Comparison of ENCODE assay signal across 11 cellular contexts in genomic region chr5:459562-460412, GRCh38. TPM values are rescaled to one million over a fixed set of nuclear protein-coding genes. Genes with fewer than 3 reads are reported as not detected.
DNase-seq lines count a peak whose midpoint lies in the region; ATAC-seq and TF ChIP-seq lines count a peak whose summit lies in the region.
"Had no signal": no experiment of that assay in that cellular context is flagged by ENCODE, and none has a peak within 500 bp of the region (broad histone marks: within the 10 kb centered on the region; RNA-seq: fewer than 3 reads in every experiment).

No MANE protein-coding gene starts in this region.

- no peak overlapping the region for H3K27ac ChIP-seq in endodermal cell (ENCODE audit: low read depth, low read length)

- 94 to 96% methylated on average over 16 to 26 of the region's 26 CpGs for WGBS in endodermal cell (ENCODE audit: insufficient coverage in 1 of 2, insufficient read length in 1 of 2), 2 experiments

- no peaks in the 10 kb centered on the region for H3K9me3 Mint-ChIP-seq in activated CD4-positive, alpha-beta memory T cell treated with anti-CD3 and anti-CD28 coated beads for 36 hours
- no peaks in the 10 kb centered on the region for H3K9me3 Mint-ChIP-seq in activated CD4-positive, alpha-beta memory T cell treated with anti-CD3 and anti-CD28 coated beads, Interleukin-2, amount 10 ng/mL, durations not matched to agents 7 days and 5 days
- H3K9me3 Mint-ChIP-seq in endodermal cell: no peaks in the 10 kb centered on the region
- H3K9me3 Mint-ChIP-seq in stimulated activated effector memory CD8-positive, alpha-beta T cell treated with anti-CD3 and anti-CD28 coated beads, Interleukin-12 subunit alpha, Interleukin-12 subunit beta, amount 100 ng/mL, for 72 hours: no peaks in the 10 kb centered on the region

- no peak for DNase-seq in activated CD4-positive, alpha-beta memory T cell treated with anti-CD3 and anti-CD28 coated beads for 36 hours
- DNase-seq in activated CD4-positive, alpha-beta memory T cell treated with anti-CD3 and anti-CD28 coated beads, Interleukin-2, amount 10 ng/mL, durations not matched to agents 7 days and 5 days: no peak
- DNase-seq in T-helper 17 cell: no peak
- peak; percentile 17 for DNase-seq in endodermal cell
- no peak for DNase-seq in stimulated activated effector memory CD8-positive, alpha-beta T cell treated with anti-CD3 and anti-CD28 coated beads, Interleukin-12 subunit alpha, Interleukin-12 subunit beta, amount 100 ng/mL, for 72 hours (ENCODE audit: low spot score in 2 of 2)
- DNase-seq in NCI-H748 (lab: John Stamatoyannopoulos, UW; ENCODE audit: unreplicated experiment): no peak
- DNase-seq in DMS114 treated with DMSO at 0.1 percent for 48 hours (lab: John Stamatoyannopoulos, UW; ENCODE audit: unreplicated experiment): no peak
- no peak for DNase-seq in GM10266 (ENCODE audit: extremely low spot score)
- DNase-seq: caudate nucleus, NCI-H1105 treated with DMSO at 0.1 percent for 48 hours, NCI-H510A had no signal

- H3K4me3 ChIP-seq in endodermal cell (ENCODE audit: low read length): no peak overlapping the region

- peaks cover 59% of the 10 kb centered on the region for H3K4me1 Mint-ChIP-seq in activated CD4-positive, alpha-beta memory T cell treated with anti-CD3 and anti-CD28 coated beads for 36 hours (ENCODE audit: low read depth)
- peaks cover 56% of the 10 kb centered on the region for H3K4me1 Mint-ChIP-seq in activated CD4-positive, alpha-beta memory T cell treated with anti-CD3 and anti-CD28 coated beads, Interleukin-2, amount 10 ng/mL, durations not matched to agents 7 days and 5 days
- peaks cover 19% of the 10 kb centered on the region for H3K4me1 Mint-ChIP-seq in T-helper 17 cell
- H3K4me1 Mint-ChIP-seq in endodermal cell: no peaks in the 10 kb centered on the region
- H3K4me1 Mint-ChIP-seq in stimulated activated effector memory CD8-positive, alpha-beta T cell treated with anti-CD3 and anti-CD28 coated beads, Interleukin-12 subunit alpha, Interleukin-12 subunit beta, amount 100 ng/mL, for 72 hours: peaks cover 65% of the 10 kb centered on the region

- H3K36me3 Mint-ChIP-seq in activated CD4-positive, alpha-beta memory T cell treated with anti-CD3 and anti-CD28 coated beads for 36 hours: peaks cover 61% of the 10 kb centered on the region
- H3K36me3 Mint-ChIP-seq in activated CD4-positive, alpha-beta memory T cell treated with anti-CD3 and anti-CD28 coated beads, Interleukin-2, amount 10 ng/mL, durations not matched to agents 7 days and 5 days (ENCODE audit: low read depth): peaks cover 81% of the 10 kb centered on the region
- peaks cover 16% of the 10 kb centered on the region for H3K36me3 Mint-ChIP-seq in T-helper 17 cell (ENCODE audit: low read depth)
- peaks cover 61% of the 10 kb centered on the region for H3K36me3 Mint-ChIP-seq in endodermal cell (ENCODE audit: low read depth)
- H3K36me3 Mint-ChIP-seq in stimulated activated effector memory CD8-positive, alpha-beta T cell treated with anti-CD3 and anti-CD28 coated beads, Interleukin-12 subunit alpha, Interleukin-12 subunit beta, amount 100 ng/mL, for 72 hours: peaks cover 97% of the 10 kb centered on the region

- ATAC-seq in T-helper 17 cell: no peak
- no peak for ATAC-seq in stimulated activated effector memory CD8-positive, alpha-beta T cell treated with anti-CD3 and anti-CD28 coated beads, Interleukin-12 subunit alpha, Interleukin-12 subunit beta, amount 100 ng/mL, for 72 hours

- CTCF ChIA-PET in activated CD4-positive, alpha-beta memory T cell treated with anti-CD3 and anti-CD28 coated beads for 36 hours (lab: Charles Lee): interaction anchor here (0.5 to 1.3 kb wide), 2 partner anchors 10 to 13 kb away, joined by 3 to 4 read pairs; no protein-coding TSS in a partner anchor
- CTCF ChIA-PET in activated CD4-positive, alpha-beta memory T cell treated with anti-CD3 and anti-CD28 coated beads, Interleukin-2, amount 10 ng/mL, durations not matched to agents 7 days and 5 days (lab: Charles Lee): no interaction called here

- intact Hi-C loops in activated CD4-positive, alpha-beta memory T cell treated with anti-CD3 and anti-CD28 coated beads for 36 hours (cut with micrococcal nuclease): loop anchor here (5.0 to 10.0 kb wide), 2 partner anchors 82 to 245 kb away; partner anchors contain the start of genes CCDC127 and SDHA

- no peak for TF ChIP-seq CTCF in endodermal cell (conservative IDR thresholded peaks at IDR 0.05)
- no peak for TF ChIP-seq CTCF in GM10266 (IDR thresholded peaks at IDR 0.05; ENCODE audit: control insufficient read depth, insufficient read depth, low read depth, missing control alignments)

- no peaks in the 10 kb centered on the region for H3K4me1 ChIP-seq in endodermal cell (ENCODE audit: control insufficient read depth, insufficient read depth, low read length)

- H3K27ac Mint-ChIP-seq in activated CD4-positive, alpha-beta memory T cell treated with anti-CD3 and anti-CD28 coated beads for 36 hours: peak overlapping the region; percentile 94
- H3K27ac Mint-ChIP-seq in activated CD4-positive, alpha-beta memory T cell treated with anti-CD3 and anti-CD28 coated beads, Interleukin-2, amount 10 ng/mL, durations not matched to agents 7 days and 5 days: no peak overlapping the region
- H3K27ac Mint-ChIP-seq in T-helper 17 cell: peak overlapping the region; percentile 90
- H3K27ac Mint-ChIP-seq in endodermal cell: no peak overlapping the region
- peak overlapping the region; percentile 95 for H3K27ac Mint-ChIP-seq in stimulated activated effector memory CD8-positive, alpha-beta T cell treated with anti-CD3 and anti-CD28 coated beads, Interleukin-12 subunit alpha, Interleukin-12 subunit beta, amount 100 ng/mL, for 72 hours

- no peaks in the 10 kb centered on the region for H3K27me3 ChIP-seq in endodermal cell (ENCODE audit: control insufficient read depth, insufficient read depth, low read length, poor library complexity, severe bottlenecking)

- no peaks in the 10 kb centered on the region for H3K9me3 ChIP-seq in T-helper 17 cell (ENCODE audit: control insufficient read depth, low read length, poor library complexity, severe bottlenecking)
- H3K9me3 ChIP-seq in endodermal cell (ENCODE audit: control insufficient read depth, low read length): no peaks in the 10 kb centered on the region

- H3K36me3 ChIP-seq in endodermal cell (ENCODE audit: control insufficient read depth, insufficient read depth, low read length): peaks cover 44% of the 10 kb centered on the region

- POLR2A ChIA-PET in activated CD4-positive, alpha-beta memory T cell treated with anti-CD3 and anti-CD28 coated beads for 36 hours (lab: Charles Lee): no interaction called here
- POLR2A ChIA-PET in activated CD4-positive, alpha-beta memory T cell treated with anti-CD3 and anti-CD28 coated beads, Interleukin-2, amount 10 ng/mL, durations not matched to agents 7 days and 5 days (lab: Charles Lee): interaction anchor here (0.9 kb wide), 1 partner anchor 12 kb away, joined by 3 read pairs; no protein-coding TSS in a partner anchor

- H3K27me3 Mint-ChIP-seq in activated CD4-positive, alpha-beta memory T cell treated with anti-CD3 and anti-CD28 coated beads for 36 hours: no peaks in the 10 kb centered on the region
- no peaks in the 10 kb centered on the region for H3K27me3 Mint-ChIP-seq in activated CD4-positive, alpha-beta memory T cell treated with anti-CD3 and anti-CD28 coated beads, Interleukin-2, amount 10 ng/mL, durations not matched to agents 7 days and 5 days
- H3K27me3 Mint-ChIP-seq in T-helper 17 cell (no peaks in the 10 kb centered on the region), endodermal cell (ENCODE audit: insufficient read depth) (no peaks in the 10 kb centered on the region)

- peak overlapping the region; percentile 47 for H3K4me3 Mint-ChIP-seq in activated CD4-positive, alpha-beta memory T cell treated with anti-CD3 and anti-CD28 coated beads for 36 hours
- no peak overlapping the region for H3K4me3 Mint-ChIP-seq in activated CD4-positive, alpha-beta memory T cell treated with anti-CD3 and anti-CD28 coated beads, Interleukin-2, amount 10 ng/mL, durations not matched to agents 7 days and 5 days
- H3K4me3 Mint-ChIP-seq in T-helper 17 cell (peak overlapping the region; percentile 45), endodermal cell (no peak overlapping the region)
- H3K4me3 Mint-ChIP-seq in stimulated activated effector memory CD8-positive, alpha-beta T cell treated with anti-CD3 and anti-CD28 coated beads, Interleukin-12 subunit alpha, Interleukin-12 subunit beta, amount 100 ng/mL, for 72 hours: peak overlapping the region; percentile 50

- H3K9ac ChIP-seq in endodermal cell (ENCODE audit: extremely low read depth, low read length, poor library complexity, severe bottlenecking): no peak overlapping the region

RNA-seq across cellular contexts. Expression of gene EXOC3, which starts 16.8 kb away (rescaled TPM):
- total RNA-seq in activated CD4-positive, alpha-beta memory T cell treated with anti-CD3 and anti-CD28 coated beads for 36 hours: 10 to 100 TPM; 49.9 to 54.5 TPM
- total RNA-seq in activated CD4-positive, alpha-beta memory T cell treated with anti-CD3 and anti-CD28 coated beads, Interleukin-2, amount 10 ng/mL, durations not matched to agents 7 days and 5 days: 10 to 100 TPM; 67.7 to 68.8 TPM
- total RNA-seq in T-helper 17 cell: 10 to 100 TPM; 71.3 to 86.3 TPM
- total RNA-seq in endodermal cell: 10 to 100 TPM; 38.6 to 53.7 TPM
- 41.4 TPM for polyA plus RNA-seq in endodermal cell (2013, experiment 1 of 2)
- polyA plus RNA-seq in endodermal cell (2013, experiment 2 of 2): 38.3 TPM

Comparison
In these comparisons a context has a peak if more than half of its experiments do, and no peak if none do; other contexts are left out.
1. H3K27ac Mint-ChIP-seq: peak in activated CD4-positive, alpha-beta memory T cell treated with anti-CD3 and anti-CD28 coated beads for 36 hours (single experiment), T-helper 17 cell (single experiment) and stimulated activated effector memory CD8-positive, alpha-beta T cell treated with anti-CD3 and anti-CD28 coated beads, Interleukin-12 subunit alpha, Interleukin-12 subunit beta, amount 100 ng/mL, for 72 hours (single experiment); none in activated CD4-positive, alpha-beta memory T cell treated with anti-CD3 and anti-CD28 coated beads, Interleukin-2, amount 10 ng/mL, durations not matched to agents 7 days and 5 days (single experiment) and endodermal cell (single experiment).
2. H3K4me3 Mint-ChIP-seq: peak in activated CD4-positive, alpha-beta memory T cell treated with anti-CD3 and anti-CD28 coated beads for 36 hours (single experiment), T-helper 17 cell (single experiment) and stimulated activated effector memory CD8-positive, alpha-beta T cell treated with anti-CD3 and anti-CD28 coated beads, Interleukin-12 subunit alpha, Interleukin-12 subunit beta, amount 100 ng/mL, for 72 hours (single experiment); none in activated CD4-positive, alpha-beta memory T cell treated with anti-CD3 and anti-CD28 coated beads, Interleukin-2, amount 10 ng/mL, durations not matched to agents 7 days and 5 days (single experiment) and endodermal cell (single experiment).